27 cellular contexts compared by ENCODE assay signal in genomic region chr4:165548702-165549101, GRCh38.
"Had no signal": no experiment of that assay in that cellular context is flagged by ENCODE, and none has a peak within 500 bp of the region (broad histone marks: within the 10 kb centered on the region; RNA-seq: fewer than 3 reads in every experiment).

No MANE protein-coding gene starts in this region.

- H3K27me3 ChIP-seq: adrenal gland, MG63, SJSA1 had no signal

- H3K9me3 Mint-ChIP-seq: activated CD4-positive, alpha-beta T cell treated with anti-CD3 and anti-CD28 coated beads, Interleukin-2, amount 10 ng/mL, durations not matched to agents 7 days and 5 days; activated naive CD4-positive, alpha-beta T cell treated with anti-CD3 and anti-CD28 coated beads for 36 hours; activated naive CD4-positive, alpha-beta T cell treated with anti-CD3 and anti-CD28 coated beads, Interleukin-2, amount 50 U/mL, for 72 hours; activated T-cell treated with anti-CD3 and anti-CD28 coated beads, Interleukin-2, amount 50 U/mL, for 24 hours had no signal

- DNase-seq: activated CD4-positive, alpha-beta T cell treated with anti-CD3 and anti-CD28 coated beads for 36 hours; activated CD4-positive, alpha-beta T cell treated with anti-CD3 and anti-CD28 coated beads, Interleukin-2, amount 10 ng/mL, durations not matched to agents 7 days and 5 days; activated CD4-positive, alpha-beta T cell treated with anti-CD3 and anti-CD28 coated beads, Interleukin-2, amount 50 U/mL, for 48 hours; activated CD8-positive, alpha-beta T cell treated with anti-CD3 and anti-CD28 coated beads, Interleukin-2, amount 10 ng/mL, durations not matched to agents 7 days and 5 days; activated gamma-delta T cell treated with Interleukin-2 at 50 U/mL for 16 hours; activated naive CD4-positive, alpha-beta T cell treated with anti-CD3 and anti-CD28 coated beads for 36 hours; activated T-cell treated with anti-CD3 and anti-CD28 coated beads, Interleukin-2, amount 50 U/mL, for 24 hours; adrenal gland; anterior cingulate cortex; Karpas-422; MG63; MV-4-11; NCI-H1092; NCI-H1436 treated with DMSO at 0.1 percent for 48 hours; NCI-H1694 treated with DMSO at 0.1 percent for 48 hours; NCI-H2029; NCI-H345; NCI-H524 treated with DMSO at 0.1 percent for 48 hours; RPMI8226; SHP77 treated with DMSO at 0.1 percent for 48 hours; SW 1271; T-helper 1 cell; T1000 had no signal

- H3K4me3 Mint-ChIP-seq: activated CD4-positive, alpha-beta T cell treated with anti-CD3 and anti-CD28 coated beads for 36 hours; activated CD4-positive, alpha-beta T cell treated with anti-CD3 and anti-CD28 coated beads, Interleukin-2, amount 10 ng/mL, durations not matched to agents 7 days and 5 days; activated CD8-positive, alpha-beta T cell treated with anti-CD3 and anti-CD28 coated beads, Interleukin-2, amount 10 ng/mL, durations not matched to agents 7 days and 5 days; activated naive CD4-positive, alpha-beta T cell treated with anti-CD3 and anti-CD28 coated beads for 36 hours; activated T-cell treated with anti-CD3 and anti-CD28 coated beads, Interleukin-2, amount 50 U/mL, for 24 hours; brain had no signal

- H3K36me3 Mint-ChIP-seq: activated naive CD4-positive, alpha-beta T cell treated with anti-CD3 and anti-CD28 coated beads, Interleukin-2, amount 50 U/mL, for 72 hours; brain had no signal

- H3K4me1 ChIP-seq: adrenal gland, SJSA1 had no signal

- ATAC-seq: activated CD4-positive, alpha-beta T cell treated with anti-CD3 and anti-CD28 coated beads for 36 hours; activated CD8-positive, alpha-beta T cell treated with anti-CD3 and anti-CD28 coated beads, Interleukin-2, amount 10 ng/mL, durations not matched to agents 7 days and 5 days; Panc1 had no signal

- H3K9me3 ChIP-seq: adrenal gland, MG63, SJSA1 had no signal

- H3K27ac ChIP-seq: adrenal gland, SJSA1 had no signal

- H3K4me1 Mint-ChIP-seq: brain had no signal

- H3K4me3 ChIP-seq: adrenal gland, MG63, SJSA1 had no signal

- H3K27ac Mint-ChIP-seq: activated CD4-positive, alpha-beta T cell treated with anti-CD3 and anti-CD28 coated beads for 36 hours; activated CD4-positive, alpha-beta T cell treated with anti-CD3 and anti-CD28 coated beads, Interleukin-2, amount 10 ng/mL, durations not matched to agents 7 days and 5 days; activated CD8-positive, alpha-beta T cell treated with anti-CD3 and anti-CD28 coated beads, Interleukin-2, amount 10 ng/mL, durations not matched to agents 7 days and 5 days; activated naive CD4-positive, alpha-beta T cell treated with anti-CD3 and anti-CD28 coated beads for 36 hours; activated naive CD4-positive, alpha-beta T cell treated with anti-CD3 and anti-CD28 coated beads, Interleukin-2, amount 50 U/mL, for 72 hours; activated T-cell treated with anti-CD3 and anti-CD28 coated beads, Interleukin-2, amount 50 U/mL, for 24 hours; brain had no signal

- H3K36me3 ChIP-seq: adrenal gland, MG63, SJSA1 had no signal

- H3K27me3 Mint-ChIP-seq: brain had no signal
